In genomic region chr14:72876710-72877063, GRCh38 we compare ENCODE assay signal across 10 cellular contexts.
"Had no signal": no experiment of that assay in that cellular context is flagged by ENCODE, and none has a peak within 500 bp of the region (broad histone marks: within the 10 kb centered on the region; RNA-seq: fewer than 3 reads in every experiment).

No MANE protein-coding gene starts in this region.

- H3K27ac Mint-ChIP-seq: activated CD4-positive, alpha-beta memory T cell treated with anti-CD3 and anti-CD28 coated beads, Interleukin-2, amount 10 ng/mL, durations not matched to agents 7 days and 5 days; activated naive CD8-positive, alpha-beta T cell treated with anti-CD3 and anti-CD28 coated beads, Interleukin-2, amount 50 U/mL, for 24 hours; mesothelial cell of epicardium; stimulated activated naive CD8-positive, alpha-beta T cell treated with anti-CD3 and anti-CD28 coated beads, Interleukin-15, Interleukin-2, amounts not matched to agents 100 ng/mL and 50 ng/mL, for 24 hours had no signal

- ATAC-seq: activated naive CD8-positive, alpha-beta T cell treated with anti-CD3 and anti-CD28 coated beads, Interleukin-2, amount 50 U/mL, for 24 hours had no signal

- H3K36me3 Mint-ChIP-seq: mesothelial cell of epicardium had no signal

- H3K27me3 ChIP-seq: gastrocnemius medialis, upper lobe of left lung had no signal

- H3K4me3 ChIP-seq: gastrocnemius medialis, upper lobe of left lung had no signal

- H3K9me3 ChIP-seq: gastrocnemius medialis had no signal

- H3K4me1 ChIP-seq: upper lobe of left lung had no signal

- H3K36me3 ChIP-seq: gastrocnemius medialis, upper lobe of left lung had no signal

- DNase-seq: activated CD4-positive, alpha-beta memory T cell treated with anti-CD3 and anti-CD28 coated beads, Interleukin-2, amount 10 ng/mL, durations not matched to agents 7 days and 5 days; activated naive CD4-positive, alpha-beta T cell; activated naive CD8-positive, alpha-beta T cell treated with anti-CD3 and anti-CD28 coated beads, Interleukin-2, amount 50 U/mL, for 24 hours; effector CD4-positive, alpha-beta T cell; gastrocnemius medialis; stimulated activated CD4-positive, alpha-beta T cell treated with anti-CD3 and anti-CD28 coated beads, Interleukin-12 subunit alpha, Interleukin-12 subunit beta, amount 100 ng/mL, for 4 hours; T1000; upper lobe of left lung had no signal

- H3K27me3 Mint-ChIP-seq: activated CD4-positive, alpha-beta memory T cell treated with anti-CD3 and anti-CD28 coated beads, Interleukin-2, amount 10 ng/mL, durations not matched to agents 7 days and 5 days; activated naive CD8-positive, alpha-beta T cell treated with anti-CD3 and anti-CD28 coated beads, Interleukin-2, amount 50 U/mL, for 24 hours; stimulated activated naive CD8-positive, alpha-beta T cell treated with anti-CD3 and anti-CD28 coated beads, Interleukin-15, Interleukin-2, amounts not matched to agents 100 ng/mL and 50 ng/mL, for 24 hours had no signal

- H3K4me1 Mint-ChIP-seq: mesothelial cell of epicardium had no signal

- H3K4me3 Mint-ChIP-seq: activated CD4-positive, alpha-beta memory T cell treated with anti-CD3 and anti-CD28 coated beads, Interleukin-2, amount 10 ng/mL, durations not matched to agents 7 days and 5 days; activated naive CD8-positive, alpha-beta T cell treated with anti-CD3 and anti-CD28 coated beads, Interleukin-2, amount 50 U/mL, for 24 hours; mesothelial cell of epicardium; stimulated activated naive CD8-positive, alpha-beta T cell treated with anti-CD3 and anti-CD28 coated beads, Interleukin-15, Interleukin-2, amounts not matched to agents 100 ng/mL and 50 ng/mL, for 24 hours had no signal

- H3K27ac ChIP-seq: upper lobe of left lung had no signal

- H3K9me3 Mint-ChIP-seq: activated naive CD8-positive, alpha-beta T cell treated with anti-CD3 and anti-CD28 coated beads, Interleukin-2, amount 50 U/mL, for 24 hours; mesothelial cell of epicardium; stimulated activated naive CD8-positive, alpha-beta T cell treated with anti-CD3 and anti-CD28 coated beads, Interleukin-15, Interleukin-2, amounts not matched to agents 100 ng/mL and 50 ng/mL, for 24 hours had no signal
